9 cellular contexts compared by ENCODE assay signal in genomic region chr2:33275689-33276444, GRCh38.
DNase-seq lines count a peak whose midpoint lies in the region; ATAC-seq and TF ChIP-seq lines count a peak whose summit lies in the region.
"Had no signal": no experiment of that assay in that cellular context is flagged by ENCODE, and none has a peak within 500 bp of the region (broad histone marks: within the 10 kb centered on the region; RNA-seq: fewer than 3 reads in every experiment).

No MANE protein-coding gene starts in this region.

- H3K27ac ChIP-seq in coronary artery = peak overlapping the region; percentile 78 to 95
- H3K27ac ChIP-seq: thyroid gland had no signal

- ATAC-seq in GM18498 (IDR thresholded peaks at IDR 0.05; ENCODE audit: unreplicated experiment) (no peak), GM21576 (IDR thresholded peaks at IDR 0.05; ENCODE audit: unreplicated experiment) (no peak)

- no peak for TF ChIP-seq CTCF in coronary artery (IDR thresholded peaks at IDR 0.05)

- DNase-seq in DMS53 (lab: John Stamatoyannopoulos, UW) (peak; percentile 91), RKO (ENCODE audit: low spot score) (peak; percentile 97), coronary artery (ENCODE audit: low spot score) (peak; percentile 88), posterior cingulate gyrus (peak in 7 of 10 donors; percentile 23 to 87 (median 43)), DMS114 treated with DMSO at 0.1 percent for 48 hours (lab: John Stamatoyannopoulos, UW; ENCODE audit: unreplicated experiment) (no peak), C1 segment of cervical spinal cord (lab: John Stamatoyannopoulos, UW) (no peak)

- no peak overlapping the region for H3K4me3 ChIP-seq in coronary artery
- H3K4me3 ChIP-seq: thyroid gland had no signal

- intact Hi-C loops in posterior cingulate gyrus (cut with DNase I) = loop anchor here (10.0 kb wide), 1 partner anchor 99 kb away; no protein-coding TSS in a partner anchor

Comparison
In these comparisons a context has a peak if more than half of its experiments do, and no peak if none do; other contexts are left out.
1. DNase-seq: peak in DMS53 (single experiment), RKO (single experiment), coronary artery (single experiment) and posterior cingulate gyrus (7 of 10); none in DMS114 treated with DMSO at 0.1 percent for 48 hours (single experiment) and C1 segment of cervical spinal cord (0 of 14).